23 cellular contexts compared by ENCODE assay signal in genomic region chr20:32546918-32547752, GRCh38. TPM values are rescaled to one million over a fixed set of nuclear protein-coding genes. Genes with fewer than 3 reads are reported as not detected.
DNase-seq lines count a peak whose midpoint lies in the region; ATAC-seq and TF ChIP-seq lines count a peak whose summit lies in the region.
"Had no signal": no experiment of that assay in that cellular context is flagged by ENCODE, and none has a peak within 500 bp of the region (broad histone marks: within the 10 kb centered on the region; RNA-seq: fewer than 3 reads in every experiment).

No MANE protein-coding gene starts in this region.

- H3K4ac ChIP-seq in H9 (ENCODE audit: low read depth, low read length), result no peak overlapping the region

- H3K4me3 ChIP-seq in naive thymus-derived CD4-positive, alpha-beta T cell (ENCODE audit: low read length), result no peak overlapping the region
- H3K4me3 ChIP-seq: ascending aorta, MG63, ovary, right atrium auricular region had no signal

- H3K4me3 Mint-ChIP-seq in activated CD4-positive, alpha-beta T cell treated with anti-CD3 and anti-CD28 coated beads for 36 hours, result no peak overlapping the region
- H3K4me3 Mint-ChIP-seq in H9, result no peak overlapping the region
- H3K4me3 Mint-ChIP-seq in activated CD8-positive, alpha-beta T cell treated with anti-CD3 and anti-CD28 coated beads for 36 hours, result no peak overlapping the region
- H3K4me3 Mint-ChIP-seq in naive thymus-derived CD4-positive, alpha-beta T cell, result peak overlapping the region in 5 of 10 donors; percentile 23 to 47 (median 43)
- H3K4me3 Mint-ChIP-seq: activated B cell treated with CpG ODN at 0.5 μM for 24 hours had no signal

- TF ChIP-seq CTCF in H9 (conservative IDR thresholded peaks at IDR 0.05), result no peak
- TF ChIP-seq CTCF in activated CD8-positive, alpha-beta T cell treated with anti-CD3 and anti-CD28 coated beads for 36 hours (IDR thresholded peaks at IDR 0.05), result no peak

- no peak overlapping the region for H4K5ac ChIP-seq in H9 (ENCODE audit: insufficient read length, low read depth, low read length)

- no CpG with 5 or more reads among the region's 4 CpGs for WGBS in H9 (ENCODE audit: extremely low coverage, insufficient read length, low lambda C conversion rate)

- H2AFZ ChIP-seq in H9 (ENCODE audit: low read length), result no peak overlapping the region

- POLR2A ChIA-PET in activated CD4-positive, alpha-beta T cell treated with anti-CD3 and anti-CD28 coated beads for 36 hours (lab: Charles Lee), result no interaction called here
- POLR2A ChIA-PET in activated CD8-positive, alpha-beta T cell treated with anti-CD3 and anti-CD28 coated beads for 36 hours (lab: Charles Lee), result interaction anchor here (0.7 kb wide), 1 partner anchor 10 kb away, joined by 3 read pairs; no protein-coding TSS in a partner anchor
- POLR2A ChIA-PET in naive thymus-derived CD4-positive, alpha-beta T cell (lab: Charles Lee), result interaction anchor here (0.6 to 1.1 kb wide), 2 partner anchors 12 to 14 kb away, joined by 3 read pairs; no protein-coding TSS in a partner anchor

- H3K4me1 Mint-ChIP-seq in activated CD4-positive, alpha-beta T cell treated with anti-CD3 and anti-CD28 coated beads for 36 hours, result peaks cover 64% of the 10 kb centered on the region
- H3K4me1 Mint-ChIP-seq in H9, result peaks cover 17 to 21% of the 10 kb centered on the region in 2 experiments
- peaks cover 55% of the 10 kb centered on the region for H3K4me1 Mint-ChIP-seq in activated CD8-positive, alpha-beta T cell treated with anti-CD3 and anti-CD28 coated beads for 36 hours (ENCODE audit: low read depth)
- peaks cover 40 to 88% (median 72%) of the 10 kb centered on the region in 7 donors for H3K4me1 Mint-ChIP-seq in naive thymus-derived CD4-positive, alpha-beta T cell
- H3K4me1 Mint-ChIP-seq: activated B cell treated with CpG ODN at 0.5 μM for 24 hours had no signal

- no peak overlapping the region for H3K27ac ChIP-seq in H9 (ENCODE audit: insufficient read length, low read depth, low read length)
- H3K27ac ChIP-seq in naive thymus-derived CD4-positive, alpha-beta T cell (ENCODE audit: low read depth, low read length), result peak overlapping the region; percentile 49
- H3K27ac ChIP-seq: ascending aorta, ovary, right atrium auricular region had no signal

- no peak overlapping the region for H2AK5ac ChIP-seq in H9 (ENCODE audit: insufficient read length, low read length)

- H3K23ac ChIP-seq in H9 (ENCODE audit: insufficient read length, low read depth, low read length), result no peak overlapping the region

- no peak overlapping the region for H3K56ac ChIP-seq in H9 (ENCODE audit: insufficient read length, low read depth, low read length)

- H3K36me3 ChIP-seq in naive thymus-derived CD4-positive, alpha-beta T cell (ENCODE audit: control insufficient read depth in 2 of 3, insufficient read depth in 3 of 3, low read length in 3 of 3), result no peaks in the 10 kb centered on the region
- H3K36me3 ChIP-seq: ascending aorta, MG63, ovary, right atrium auricular region had no signal

- peak overlapping the region; percentile 20 for H3K27ac Mint-ChIP-seq in activated CD4-positive, alpha-beta T cell treated with anti-CD3 and anti-CD28 coated beads for 36 hours
- peak overlapping the region in 1 of 3 experiments; percentile 84; a peak in 2 of 7 replicates for H3K27ac Mint-ChIP-seq in H9
- H3K27ac Mint-ChIP-seq in activated CD8-positive, alpha-beta T cell treated with anti-CD3 and anti-CD28 coated beads for 36 hours, result peak overlapping the region; percentile 53
- peak overlapping the region; percentile 52 to 100 (median 94) for H3K27ac Mint-ChIP-seq in naive thymus-derived CD4-positive, alpha-beta T cell
- H3K27ac Mint-ChIP-seq: activated B cell treated with CpG ODN at 0.5 μM for 24 hours had no signal

- H2BK5ac ChIP-seq in H9 (ENCODE audit: insufficient read length, low read length), result no peak overlapping the region

- no peaks in the 10 kb centered on the region for H4K20me1 ChIP-seq in H9 (ENCODE audit: control insufficient read depth, insufficient read depth, insufficient read length)

- H4K91ac ChIP-seq in H9 (ENCODE audit: insufficient read length, low read depth, low read length), result no peak overlapping the region

- H2BK15ac ChIP-seq in H9 (ENCODE audit: low read depth, low read length), result no peak overlapping the region

- no peak overlapping the region for H2BK20ac ChIP-seq in H9 (ENCODE audit: low read depth, low read length, poor library complexity, severe bottlenecking)

- peak overlapping the region; percentile 16; the same call in 1 of the 2 replicates for H3K14ac ChIP-seq in H9 (ENCODE audit: insufficient read depth, low read length)

- DNase-seq in activated CD4-positive, alpha-beta T cell treated with anti-CD3 and anti-CD28 coated beads for 36 hours, result no peak
- DNase-seq in activated CD4-positive, alpha-beta T cell treated with anti-CD3 and anti-CD28 coated beads, Interleukin-2, amount 50 U/mL, for 48 hours, result no peak
- DNase-seq in H9, result no peak
- no peak for DNase-seq in activated CD8-positive, alpha-beta T cell treated with anti-CD3 and anti-CD28 coated beads for 36 hours
- no peak for DNase-seq in naive thymus-derived CD4-positive, alpha-beta T cell
- no peak for DNase-seq in stimulated activated CD4-positive, alpha-beta T cell treated with anti-CD3 and anti-CD28 coated beads, Interleukin-4, amount 100 ng/mL, for 1 hour
- DNase-seq in NCI-H2107 (lab: John Stamatoyannopoulos, UW), result no peak
- DNase-seq: activated B cell treated with CpG ODN at 0.5 μM for 24 hours; activated effector memory CD4-positive, alpha-beta T cell treated with Interleukin-2 at 50 U/mL for 16 hours; Calu3; caudate nucleus; dermis blood vessel endothelial cell; mesenchymal stem cell; MG63; NCI-H2171; NCI-H524 treated with DMSO at 0.1 percent for 48 hours; ovary; RPMI8226; stimulated activated CD4-positive, alpha-beta T cell treated with anti-CD3 and anti-CD28 coated beads, Interleukin-4, amount 100 ng/mL, for 4 hours; trophoblast cell had no signal

- H3K9ac ChIP-seq in H9 (ENCODE audit: extremely low read depth, insufficient read length, low read length), result no peak overlapping the region

- H2BK12ac ChIP-seq in H9 (ENCODE audit: insufficient read length, low read depth, low read length), result no peak overlapping the region

- intact Hi-C loops in activated CD4-positive, alpha-beta T cell treated with anti-CD3 and anti-CD28 coated beads for 36 hours (cut with DNase I, micrococcal nuclease), result no loop called here
- intact Hi-C loops in activated CD8-positive, alpha-beta T cell treated with anti-CD3 and anti-CD28 coated beads for 36 hours (cut with micrococcal nuclease), result no loop called here
- intact Hi-C loops in naive thymus-derived CD4-positive, alpha-beta T cell (cut with micrococcal nuclease), result no loop called here

- no peak overlapping the region for H3T11ph ChIP-seq in H9 (ENCODE audit: low read length)

- no peaks in the 10 kb centered on the region for H3K79me1 ChIP-seq in H9 (ENCODE audit: insufficient read depth, low read depth, low read length, poor library complexity, severe bottlenecking)

- no peak overlapping the region for H3K18ac ChIP-seq in H9 (ENCODE audit: insufficient read length, low read depth, low read length)

- H3K23me2 ChIP-seq in H9 (ENCODE audit: insufficient read length, low read depth, low read length, poor library complexity, severe bottlenecking), result no peaks in the 10 kb centered on the region

- H3K9me3 Mint-ChIP-seq in activated CD4-positive, alpha-beta T cell treated with anti-CD3 and anti-CD28 coated beads for 36 hours (ENCODE audit: low read depth), result no peaks in the 10 kb centered on the region
- H3K9me3 Mint-ChIP-seq in H9, result no peaks in the 10 kb centered on the region
- no peaks in the 10 kb centered on the region for H3K9me3 Mint-ChIP-seq in activated CD8-positive, alpha-beta T cell treated with anti-CD3 and anti-CD28 coated beads for 36 hours
- H3K9me3 Mint-ChIP-seq in naive thymus-derived CD4-positive, alpha-beta T cell, result no peaks in the 10 kb centered on the region
- H3K9me3 Mint-ChIP-seq: activated B cell treated with CpG ODN at 0.5 μM for 24 hours had no signal

- no peak overlapping the region for H2BK120ac ChIP-seq in H9 (ENCODE audit: low read depth, low read length, poor library complexity, severe bottlenecking)

- H3K9me3 ChIP-seq in H9 (ENCODE audit: control insufficient read depth, low read depth, low read length), result no peaks in the 10 kb centered on the region
- no peaks in the 10 kb centered on the region for H3K9me3 ChIP-seq in naive thymus-derived CD4-positive, alpha-beta T cell (ENCODE audit: control insufficient read depth in 2 of 3, low read length in 3 of 3)
- H3K9me3 ChIP-seq: ascending aorta, MG63, ovary, right atrium auricular region had no signal

- no peak overlapping the region for H3K4me2 ChIP-seq in H9 (ENCODE audit: insufficient read depth, insufficient read length, low read length)

- no peaks in the 10 kb centered on the region for H3K4me1 ChIP-seq in H9 (ENCODE audit: insufficient read depth, low read length)
- peaks cover 12 to 19% of the 10 kb centered on the region in 2 donors for H3K4me1 ChIP-seq in naive thymus-derived CD4-positive, alpha-beta T cell (ENCODE audit: control insufficient read depth in 2 of 2, insufficient read depth in 2 of 2, low read length in 2 of 2)
- H3K4me1 ChIP-seq: ascending aorta, right atrium auricular region had no signal

- CTCF ChIA-PET in activated CD4-positive, alpha-beta T cell treated with anti-CD3 and anti-CD28 coated beads for 36 hours (lab: Charles Lee), result interaction anchor here (0.8 to 1.8 kb wide), 3 partner anchors 9 to 24 kb away, joined by 3 to 4 read pairs (median 4); no protein-coding TSS in a partner anchor
- CTCF ChIA-PET in activated CD8-positive, alpha-beta T cell treated with anti-CD3 and anti-CD28 coated beads for 36 hours (lab: Charles Lee), result interaction anchor here (1.5 kb wide), 1 partner anchor 26 kb away, joined by 3 read pairs; no protein-coding TSS in a partner anchor
- CTCF ChIA-PET in naive thymus-derived CD4-positive, alpha-beta T cell (lab: Charles Lee), result interaction anchor here (0.6 to 1.1 kb wide), 2 partner anchors 11 to 14 kb away, joined by 3 read pairs; no protein-coding TSS in a partner anchor

- H3K27me3 Mint-ChIP-seq in activated CD4-positive, alpha-beta T cell treated with anti-CD3 and anti-CD28 coated beads for 36 hours, result no peaks in the 10 kb centered on the region
- H3K27me3 Mint-ChIP-seq in H9 (ENCODE audit: low read depth), result peaks cover 28% of the 10 kb centered on the region
- no peaks in the 10 kb centered on the region for H3K27me3 Mint-ChIP-seq in activated CD8-positive, alpha-beta T cell treated with anti-CD3 and anti-CD28 coated beads for 36 hours
- no peaks in the 10 kb centered on the region for H3K27me3 Mint-ChIP-seq in naive thymus-derived CD4-positive, alpha-beta T cell
- H3K27me3 Mint-ChIP-seq: activated B cell treated with CpG ODN at 0.5 μM for 24 hours had no signal

- no peak for ATAC-seq in activated CD4-positive, alpha-beta T cell treated with anti-CD3 and anti-CD28 coated beads for 36 hours
- ATAC-seq in activated CD8-positive, alpha-beta T cell treated with anti-CD3 and anti-CD28 coated beads for 36 hours, result no peak
- ATAC-seq in naive thymus-derived CD4-positive, alpha-beta T cell, result no peak
- ATAC-seq in HG02798 (IDR thresholded peaks at IDR 0.05; ENCODE audit: poor library complexity, unreplicated experiment), result no peak

- no peaks in the 10 kb centered on the region for H3K79me2 ChIP-seq in H9 (ENCODE audit: insufficient read depth, low read length)

- peaks cover 14% of the 10 kb centered on the region for H3K36me3 Mint-ChIP-seq in activated CD4-positive, alpha-beta T cell treated with anti-CD3 and anti-CD28 coated beads for 36 hours (ENCODE audit: low read depth)
- H3K36me3 Mint-ChIP-seq in H9 (ENCODE audit: insufficient read depth in 1 of 3, low read depth in 3 of 3), result no peaks in the 10 kb centered on the region
- H3K36me3 Mint-ChIP-seq in activated CD8-positive, alpha-beta T cell treated with anti-CD3 and anti-CD28 coated beads for 36 hours (ENCODE audit: low read depth), result peaks cover 13% of the 10 kb centered on the region
- H3K36me3 Mint-ChIP-seq in naive thymus-derived CD4-positive, alpha-beta T cell, result peaks cover 3 to 23% (median 21%) of the 10 kb centered on the region in 5 donors

- H3K27me3 ChIP-seq in H9 (ENCODE audit: insufficient read depth, low read length), result no peaks in the 10 kb centered on the region
- H3K27me3 ChIP-seq in naive thymus-derived CD4-positive, alpha-beta T cell (ENCODE audit: control insufficient read depth in 2 of 2, insufficient read depth in 2 of 2, low read length in 2 of 2), result no peaks in the 10 kb centered on the region
- H3K27me3 ChIP-seq: ascending aorta, MG63, ovary, right atrium auricular region had no signal

- H4K8ac ChIP-seq in H9 (replicated peaks; ENCODE audit: insufficient read length, low read depth, low read length), result no peak overlapping the region

RNA-seq across cellular contexts. Expression of gene NOL4L, which starts 38.0 kb away (rescaled TPM):
- 10 to 100 TPM; 17.3 to 22.0 TPM for total RNA-seq in activated CD4-positive, alpha-beta T cell treated with anti-CD3 and anti-CD28 coated beads for 36 hours
- 28.9 and 31.7 TPM in 2 replicates for total RNA-seq in H9 (2021)
- 10 to 100 TPM; 23.3 to 23.9 TPM for total RNA-seq in activated CD8-positive, alpha-beta T cell treated with anti-CD3 and anti-CD28 coated beads for 36 hours
- 10 to 100 TPM; 29.4 to 81.9 (median 74.6) TPM for total RNA-seq in naive thymus-derived CD4-positive, alpha-beta T cell
- 10 to 100 TPM; 17.3 to 23.5 TPM for polyA plus RNA-seq in naive thymus-derived CD4-positive, alpha-beta T cell
